In the genomic region with DNA sequence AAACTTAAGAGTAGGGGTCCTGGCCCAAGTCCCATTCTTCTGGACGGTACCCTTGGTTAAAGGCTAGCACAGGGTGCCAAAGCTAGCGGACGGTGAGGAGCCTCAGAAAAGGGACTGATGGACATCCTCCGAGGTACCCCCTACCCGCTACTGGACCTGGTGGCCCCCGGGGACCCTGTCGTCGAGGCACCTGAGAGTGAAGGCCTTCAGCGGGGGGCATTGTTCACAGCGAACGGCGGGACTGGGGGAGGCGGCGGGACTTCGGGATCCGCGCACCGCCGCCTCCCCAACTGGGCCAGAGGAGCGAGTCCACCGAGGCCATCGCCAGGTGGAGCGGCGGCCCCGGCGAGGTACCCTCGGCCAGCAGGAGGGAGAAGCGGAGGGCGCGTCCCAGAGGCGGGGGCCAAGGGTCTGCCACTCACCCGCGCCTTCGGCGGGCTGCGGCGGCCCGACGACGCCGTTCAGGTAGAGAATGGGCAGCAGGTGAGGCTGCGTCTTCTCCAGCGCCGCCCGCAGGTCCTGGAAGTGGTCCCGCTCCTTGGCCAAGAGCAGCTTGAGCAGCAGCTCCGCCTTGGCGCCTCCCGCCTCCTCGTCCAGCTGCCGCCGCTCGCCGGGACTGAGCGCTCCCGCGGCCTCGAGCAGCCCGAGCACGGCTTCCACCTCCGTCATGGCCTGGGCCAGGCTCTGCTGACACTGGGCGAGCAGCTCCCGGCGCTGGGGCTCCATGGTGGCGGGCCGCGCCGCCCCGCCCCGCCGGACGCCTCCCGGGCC, we compare ENCODE assay signal across 8 cellular contexts. TPM values are rescaled to one million over a fixed set of nuclear protein-coding genes. Genes with fewer than 3 reads are reported as not detected.
A peak's percentile ranks its signal among the peaks of the same experiment; 100 is the strongest.
DNase-seq lines count a peak whose midpoint lies in the region; ATAC-seq and TF ChIP-seq lines count a peak whose summit lies in the region.

No MANE protein-coding gene starts in this region.

- DNase-seq in DMS53 treated with DMSO at 0.1 percent for 48 hours (lab: John Stamatoyannopoulos, UW; ENCODE audit: unreplicated experiment) (peak; percentile 16), left cardiac atrium (peak; percentile 60), trophoblast cell (peak; percentile 53 to 66), germinal center (ENCODE audit: low spot score) (no peak), SKM-1 treated with dmso at 0.1 percent for 144 hours (lab: John Stamatoyannopoulos, UW; ENCODE audit: unreplicated experiment) (no peak)

- H3K4me3 ChIP-seq in trophoblast cell (ENCODE audit: low read depth, low read length): peak overlapping the region; percentile 90

- peak overlapping the region; percentile 96 for H3K4ac ChIP-seq in trophoblast cell (ENCODE audit: low read depth, low read length)

- H4K91ac ChIP-seq in trophoblast cell (ENCODE audit: low read depth, low read length): peak overlapping the region; percentile 98

- WGBS in trophoblast cell (ENCODE audit: extremely low coverage, insufficient coverage, insufficient read length): no CpG with 5 or more reads among the region's 73 CpGs

- H4K8ac ChIP-seq in trophoblast cell (ENCODE audit: low read depth, low read length): peak overlapping the region; percentile 97

- peak overlapping the region; percentile 73 for H2BK12ac ChIP-seq in trophoblast cell (ENCODE audit: low read length)

- H3K36me3 Mint-ChIP-seq in activated naive CD8-positive, alpha-beta T cell: no peaks in the 10 kb centered on the region

- no peak overlapping the region for H3K23ac ChIP-seq in trophoblast cell (ENCODE audit: low read length)

- peak overlapping the region; percentile 88 for H3K4me2 ChIP-seq in trophoblast cell (ENCODE audit: low read length)

- H3K27ac Mint-ChIP-seq in activated naive CD8-positive, alpha-beta T cell: no peak overlapping the region

- H2BK120ac ChIP-seq in trophoblast cell (ENCODE audit: insufficient read depth, low read length, poor library complexity): peak overlapping the region; percentile 97

- no peaks in the 10 kb centered on the region for H3K27me3 ChIP-seq in trophoblast cell (ENCODE audit: insufficient read depth, low read length)

- peaks cover 35% of the 10 kb centered on the region for H3K27me3 Mint-ChIP-seq in activated naive CD8-positive, alpha-beta T cell

- no peaks in the 10 kb centered on the region for H3K9me3 ChIP-seq in trophoblast cell (ENCODE audit: insufficient read depth, low read depth, low read length)

- H3K79me2 ChIP-seq in trophoblast cell (ENCODE audit: control insufficient read depth, insufficient read depth, low read length, poor library complexity): peaks cover 30% of the 10 kb centered on the region

- peak overlapping the region; percentile 81 for H3K9ac ChIP-seq in trophoblast cell (ENCODE audit: low read length)

- H3K18ac ChIP-seq in trophoblast cell (ENCODE audit: low read length): peak overlapping the region; percentile 99

- TF ChIP-seq CTCF in LNCAP (IDR thresholded peaks at IDR 0.05): peak; percentile 29; the same call in 1 of the 2 replicates

- no peaks in the 10 kb centered on the region for H3K9me3 Mint-ChIP-seq in activated naive CD8-positive, alpha-beta T cell (ENCODE audit: low read depth)

- peak overlapping the region; percentile 98 for H4K12ac ChIP-seq in trophoblast cell (ENCODE audit: low read depth, low read length)

- peak overlapping the region; percentile 98 for H2AFZ ChIP-seq in trophoblast cell (ENCODE audit: insufficient read depth, low read length, poor library complexity)

- peak overlapping the region; percentile 74 for H3K4me3 Mint-ChIP-seq in activated naive CD8-positive, alpha-beta T cell

- ATAC-seq in GM21423 (IDR thresholded peaks at IDR 0.05; ENCODE audit: unreplicated experiment) (peak; percentile 57), left cardiac atrium (peak; percentile 50 to 58)

- H3K4me1 Mint-ChIP-seq in activated naive CD8-positive, alpha-beta T cell (ENCODE audit: low read depth): peaks cover 12% of the 10 kb centered on the region

- H3K79me1 ChIP-seq in trophoblast cell (ENCODE audit: low read length): peaks cover 13% of the 10 kb centered on the region

- peak overlapping the region; percentile 70 for H3K27ac ChIP-seq in trophoblast cell (ENCODE audit: low read depth, low read length)

- H3K14ac ChIP-seq in trophoblast cell (ENCODE audit: low read length): peak overlapping the region; percentile 99

- H2AK5ac ChIP-seq in trophoblast cell (ENCODE audit: low read length): peak overlapping the region; percentile 98

- intact Hi-C loops in left cardiac atrium (cut with DNase I): loop anchor here in 1 of 2 donors (5.0 kb wide), 1 partner anchor 79 kb away; no protein-coding TSS in a partner anchor

- H3K36me3 ChIP-seq in trophoblast cell (ENCODE audit: control insufficient read depth in 1 of 2, insufficient read depth in 2 of 2, low read length in 2 of 2): peaks cover 2 to 3% of the 10 kb centered on the region in 2 experiments

- peak overlapping the region; percentile 88 for H2BK5ac ChIP-seq in trophoblast cell (ENCODE audit: low read depth, low read length, poor library complexity)

- peaks cover 21 to 32% of the 10 kb centered on the region in 2 experiments for H3K4me1 ChIP-seq in trophoblast cell (ENCODE audit: control insufficient read depth in 1 of 2, insufficient read depth in 2 of 2, low read length in 2 of 2)

RNA-seq across cellular contexts. Expression of a gene that starts 0.6 kb away (rescaled TPM):
- 10 to 100 TPM; 12.0 to 13.6 TPM for total RNA-seq in left cardiac atrium
- 82.9 and 86.6 TPM in 2 replicates for polyA plus RNA-seq in trophoblast cell (2013)

Comparison
In these comparisons a context has a peak if more than half of its experiments do, and no peak if none do; other contexts are left out.
1. DNase-seq: peak in DMS53 treated with DMSO at 0.1 percent for 48 hours (single experiment), left cardiac atrium (single experiment) and trophoblast cell (2 of 2); none in germinal center (single experiment) and SKM-1 treated with dmso at 0.1 percent for 144 hours (single experiment).